In genomic region chr3:195714380-195715011, GRCh38 we compare ENCODE assay signal across 25 cellular contexts. TPM values are rescaled to one million over a fixed set of nuclear protein-coding genes. Genes with fewer than 3 reads are reported as not detected.
DNase-seq lines count a peak whose midpoint lies in the region; ATAC-seq, FAIRE-seq and TF ChIP-seq lines count a peak whose summit lies in the region.
"Had no signal": no experiment of that assay in that cellular context is flagged by ENCODE, and none has a peak within 500 bp of the region (broad histone marks: within the 10 kb centered on the region; RNA-seq: fewer than 3 reads in every experiment).

No MANE protein-coding gene starts in this region.

- no peak for ATAC-seq in natural killer cell treated with Interleukin-12 subunit alpha and Interleukin-12 subunit beta and Interleukin-15 and Interleukin-18, amount 100 ng/mL, for 72 hours
- ATAC-seq in natural killer cell = no peak
- ATAC-seq in aorta (ENCODE audit: low FRiP score) = peak; percentile 33
- ATAC-seq in HG02885 (IDR thresholded peaks at IDR 0.05; ENCODE audit: poor library complexity, unreplicated experiment) = no peak
- no peak for ATAC-seq in HG02623 (IDR thresholded peaks at IDR 0.05; ENCODE audit: unreplicated experiment)
- ATAC-seq: activated naive CD4-positive, alpha-beta T cell treated with anti-CD3 and anti-CD28 coated beads, Interleukin-2, amount 50 U/mL, for 72 hours; gastroesophageal sphincter; PC-3 had no signal

- H3K9me3 Mint-ChIP-seq in natural killer cell treated with Interleukin-12 subunit alpha and Interleukin-12 subunit beta and Interleukin-15 and Interleukin-18, amount 100 ng/mL, for 72 hours = no peaks in the 10 kb centered on the region
- no peaks in the 10 kb centered on the region for H3K9me3 Mint-ChIP-seq in natural killer cell
- H3K9me3 Mint-ChIP-seq in T-helper 1 cell treated with Interleukin-12 subunit alpha and Interleukin-12 subunit beta and Interleukin-4 antibody, amounts not matched to agents 30 μg/mL and 1 μg/mL, for 36 hours = no peaks in the 10 kb centered on the region

- H3K9me3 ChIP-seq in kidney (ENCODE audit: control insufficient read depth in 1 of 2, low read length in 2 of 2) (no peaks in the 10 kb centered on the region), aorta (ENCODE audit: control insufficient read depth, low read length) (no peaks in the 10 kb centered on the region)
- H3K9me3 ChIP-seq: gastroesophageal sphincter, SJSA1 had no signal

- TF ChIP-seq CTCF in natural killer cell (IDR thresholded peaks at IDR 0.05) (no peak), kidney (IDR thresholded peaks at IDR 0.05; ENCODE audit: borderline replicate concordance, extremely low read depth, insufficient read depth) (no peak)

- intact Hi-C loops in natural killer cell (cut with micrococcal nuclease) = no loop called here
- intact Hi-C loops in kidney (cut with DNase I) = no loop called here
- intact Hi-C loops in aorta (cut with DNase I) = no loop called here

- no peaks in the 10 kb centered on the region for H3K36me3 Mint-ChIP-seq in natural killer cell treated with Interleukin-12 subunit alpha and Interleukin-12 subunit beta and Interleukin-15 and Interleukin-18, amount 100 ng/mL, for 72 hours
- peaks cover 10% of the 10 kb centered on the region for H3K36me3 Mint-ChIP-seq in natural killer cell
- peaks cover 22% of the 10 kb centered on the region for H3K36me3 Mint-ChIP-seq in T-helper 1 cell treated with Interleukin-12 subunit alpha and Interleukin-12 subunit beta and Interleukin-4 antibody, amounts not matched to agents 30 μg/mL and 1 μg/mL, for 36 hours (ENCODE audit: low read depth)

- no peak overlapping the region for H3K4me3 Mint-ChIP-seq in natural killer cell treated with Interleukin-12 subunit alpha and Interleukin-12 subunit beta and Interleukin-15 and Interleukin-18, amount 100 ng/mL, for 72 hours
- no peak overlapping the region for H3K4me3 Mint-ChIP-seq in natural killer cell
- H3K4me3 Mint-ChIP-seq in T-helper 1 cell treated with Interleukin-12 subunit alpha and Interleukin-12 subunit beta and Interleukin-4 antibody, amounts not matched to agents 30 μg/mL and 1 μg/mL, for 36 hours = no peak overlapping the region
- H3K4me3 Mint-ChIP-seq: H9, memory B cell had no signal

- H3K4me1 Mint-ChIP-seq in natural killer cell treated with Interleukin-12 subunit alpha and Interleukin-12 subunit beta and Interleukin-15 and Interleukin-18, amount 100 ng/mL, for 72 hours (ENCODE audit: low read depth in 2 of 2) = no peaks in the 10 kb centered on the region
- peaks cover 0 to 5% of the 10 kb centered on the region in 2 donors for H3K4me1 Mint-ChIP-seq in natural killer cell
- H3K4me1 Mint-ChIP-seq in T-helper 1 cell treated with Interleukin-12 subunit alpha and Interleukin-12 subunit beta and Interleukin-4 antibody, amounts not matched to agents 30 μg/mL and 1 μg/mL, for 36 hours (ENCODE audit: low read depth) = peaks cover 11% of the 10 kb centered on the region

- no peak overlapping the region for H3K27ac ChIP-seq in kidney (ENCODE audit: low read depth in 2 of 2, low read length in 2 of 2)
- H3K27ac ChIP-seq in aorta (ENCODE audit: low read depth in 1 of 2, low read length in 2 of 2) = no peak overlapping the region
- H3K27ac ChIP-seq: C4-2B, gastroesophageal sphincter, SJSA1 had no signal

- H3K27me3 ChIP-seq in aorta (ENCODE audit: control insufficient read depth in 1 of 2, insufficient read depth in 2 of 2, low read length in 1 of 2) = no peaks in the 10 kb centered on the region
- H3K27me3 ChIP-seq: gastroesophageal sphincter had no signal

- H3K4me1 ChIP-seq in kidney (ENCODE audit: control insufficient read depth in 1 of 2, insufficient read depth in 1 of 2, low read depth in 1 of 2, low read length in 2 of 2) (no peaks in the 10 kb centered on the region), aorta (ENCODE audit: control insufficient read depth in 1 of 2, insufficient read depth in 2 of 2, low read length in 2 of 2) (no peaks in the 10 kb centered on the region)
- H3K4me1 ChIP-seq: gastroesophageal sphincter, SJSA1 had no signal

- H3K9ac ChIP-seq in kidney (ENCODE audit: low read length in 2 of 2) = no peak overlapping the region

- H3K27ac Mint-ChIP-seq in natural killer cell treated with Interleukin-12 subunit alpha and Interleukin-12 subunit beta and Interleukin-15 and Interleukin-18, amount 100 ng/mL, for 72 hours = no peak overlapping the region
- no peak overlapping the region for H3K27ac Mint-ChIP-seq in natural killer cell
- peak overlapping the region; percentile 16 for H3K27ac Mint-ChIP-seq in T-helper 1 cell treated with Interleukin-12 subunit alpha and Interleukin-12 subunit beta and Interleukin-4 antibody, amounts not matched to agents 30 μg/mL and 1 μg/mL, for 36 hours
- H3K27ac Mint-ChIP-seq: activated naive CD4-positive, alpha-beta T cell treated with anti-CD3 and anti-CD28 coated beads, Interleukin-2, amount 50 U/mL, for 72 hours; H9; memory B cell had no signal

- no peak overlapping the region for H3K4me3 ChIP-seq in kidney (ENCODE audit: low read length in 2 of 2)
- no peak overlapping the region for H3K4me3 ChIP-seq in aorta (ENCODE audit: low read length in 2 of 2)
- H3K4me3 ChIP-seq: gastroesophageal sphincter, SJSA1 had no signal

- H3K27me3 Mint-ChIP-seq in natural killer cell treated with Interleukin-12 subunit alpha and Interleukin-12 subunit beta and Interleukin-15 and Interleukin-18, amount 100 ng/mL, for 72 hours = no peaks in the 10 kb centered on the region
- H3K27me3 Mint-ChIP-seq in natural killer cell (ENCODE audit: low read depth in 2 of 2) = no peaks in the 10 kb centered on the region
- peaks cover 5% of the 10 kb centered on the region for H3K27me3 Mint-ChIP-seq in T-helper 1 cell treated with Interleukin-12 subunit alpha and Interleukin-12 subunit beta and Interleukin-4 antibody, amounts not matched to agents 30 μg/mL and 1 μg/mL, for 36 hours (ENCODE audit: low read depth)

- WGBS in aorta, 2 donors = 88 to 89% methylated on average over 6 of the region's 6 CpGs

- FAIRE-seq in kidney (lab: Jason Lieb, UNC) = no peak
- FAIRE-seq: keratinocyte, urothelium cell line had no signal

- H3K36me3 ChIP-seq in kidney (ENCODE audit: control insufficient read depth in 1 of 2, insufficient read depth in 2 of 2, low read length in 2 of 2) (peaks cover 16 to 34% of the 10 kb centered on the region in 2 donors), aorta (ENCODE audit: control insufficient read depth in 1 of 2, insufficient read depth in 2 of 2, low read length in 1 of 2) (peaks cover 4 to 9% of the 10 kb centered on the region in 2 donors)
- H3K36me3 ChIP-seq: SJSA1 had no signal

- DNase-seq in natural killer cell treated with Interleukin-12 subunit alpha and Interleukin-12 subunit beta and Interleukin-15 and Interleukin-18, amount 100 ng/mL, for 72 hours (ENCODE audit: low spot score) = peak; percentile 44
- no peak for DNase-seq in natural killer cell
- peak; percentile 57 for DNase-seq in kidney
- DNase-seq in aorta = peak in 1 of 2 donors; percentile 50
- DNase-seq in CD1c-positive myeloid dendritic cell (ENCODE audit: extremely low spot score) = no peak
- DNase-seq: activated CD4-positive, alpha-beta T cell treated with anti-CD3 and anti-CD28 coated beads for 4 hours; activated T-cell treated with anti-CD3 and anti-CD28 coated beads, Interleukin-2, amount 50 U/mL, for 48 hours; DMS 273 treated with DMSO at 0.1 percent for 48 hours; erythroblast; H9; NCI-H1048; NCI-H1930; NCI-H226; PC-3; stimulated activated CD8-positive, alpha-beta memory T cell treated with anti-CD3 and anti-CD28 coated beads, Interleukin-4, amount 100 ng/mL, for 48 hours had no signal

RNA-seq across cellular contexts. Expression of gene MUC20, which starts 6.3 kb away (rescaled TPM):
- total RNA-seq in natural killer cell treated with Interleukin-12 subunit alpha and Interleukin-12 subunit beta and Interleukin-15 and Interleukin-18, amount 100 ng/mL, for 72 hours = 1 to 10 TPM; 2.4 to 3.5 TPM
- total RNA-seq in natural killer cell (10 to 100 TPM in 1 of 3 donors, 1 to 10 TPM in 2; 4.1 to 11.4 (median 5.9) TPM), kidney (42.6 TPM), aorta (10 to 100 TPM in 1 of 2 donors, 1 to 10 TPM in 1; 4.5 to 17.8 TPM)
- polyA plus RNA-seq in kidney (ENCODE audit: insufficient read depth, low read depth, low replicate concordance) (53.3 TPM), aorta (10 to 100 TPM in 1 of 2 donors, 1 to 10 TPM in 1; 2.9 to 17.7 TPM)
- total RNA-seq: H9, SJSA1 had no signal

Comparison
In these comparisons a context has a peak if more than half of its experiments do, and no peak if none do; other contexts are left out.
1. DNase-seq: peak in natural killer cell treated with Interleukin-12 subunit alpha and Interleukin-12 subunit beta and Interleukin-15 and Interleukin-18, amount 100 ng/mL, for 72 hours (single experiment) and kidney (single experiment); none in natural killer cell (single experiment) and CD1c-positive myeloid dendritic cell (single experiment).